1 cellular context compared by ENCODE assay signal in genomic region chr6:30515967-30516753, GRCh38.
A peak's percentile ranks its signal among the peaks of the same experiment; 100 is the strongest.
TF ChIP-seq lines count a peak whose summit lies in the region.

No MANE protein-coding gene starts in this region.

TF ChIP-seq in HepG2, 621 proteins besides CTCF, POLR2A, EP300 and RAD21 (continued from another document and continues in another):
- TF ChIP-seq TAF15 (IDR thresholded peaks at IDR 0.05; ENCODE audit: low read depth, low read length, poor library complexity, severe bottlenecking) (no peak), DPF2 (CRISPR knock-in tag; IDR thresholded peaks at IDR 0.05; ENCODE audit: borderline replicate concordance, low read depth) (peak; percentile 54; the same call in 1 of the 2 replicates), DNMT3B (CRISPR knock-in tag; conservative IDR thresholded peaks at IDR 0.05) (no peak), ZNF780A (CRISPR knock-in tag; IDR thresholded peaks at IDR 0.05) (no peak), FOXA3 (CRISPR knock-in tag; IDR thresholded peaks at IDR 0.05) (peak; percentile 85), POLR2AphosphoS5 (IDR thresholded peaks at IDR 0.05; ENCODE audit: low read depth, low read length) (peak; percentile 94), ZNF562 (CRISPR knock-in tag; IDR thresholded peaks at IDR 0.05; ENCODE audit: borderline replicate concordance) (no peak), ZNF224 (CRISPR knock-in tag; IDR thresholded peaks at IDR 0.05) (peak; percentile 88; the same call in 1 of the 2 replicates), ZMYM2 (CRISPR knock-in tag; IDR thresholded peaks at IDR 0.05) (peak; percentile 87), HDAC2 (CRISPR knock-in tag; IDR thresholded peaks at IDR 0.05) (peak; percentile 30), ZNF432 (CRISPR knock-in tag; IDR thresholded peaks at IDR 0.05; ENCODE audit: borderline replicate concordance) (no peak), MIER2 (CRISPR knock-in tag; IDR thresholded peaks at IDR 0.05) (peak; percentile 68; the same call in 1 of the 2 replicates), STAG1 (CRISPR knock-in tag; IDR thresholded peaks at IDR 0.05) (peak; percentile 15; the same call in 1 of the 2 replicates), ZBTB4 (CRISPR knock-in tag; IDR thresholded peaks at IDR 0.05; ENCODE audit: borderline replicate concordance) (0 out of 2 replicates have a peak, but pooled peaks have one; percentile 40), IRF2 (CRISPR knock-in tag; IDR thresholded peaks at IDR 0.05) (peak; percentile 89; the same call in 1 of the 2 replicates), NPAS2 (CRISPR knock-in tag; IDR thresholded peaks at IDR 0.05; ENCODE audit: borderline replicate concordance) (no peak), KLF6 (CRISPR knock-in tag; IDR thresholded peaks at IDR 0.05) (peak; percentile 60; the same call in 1 of the 2 replicates), IRX3 (CRISPR knock-in tag; IDR thresholded peaks at IDR 0.05; ENCODE audit: borderline replicate concordance, low read depth) (no peak), KLF9 (CRISPR knock-in tag; IDR thresholded peaks at IDR 0.05; ENCODE audit: low read depth) (no peak), ZMYM4 (CRISPR knock-in tag; IDR thresholded peaks at IDR 0.05) (peak; percentile 96), ZNF343 (CRISPR knock-in tag; IDR thresholded peaks at IDR 0.05) (no peak), ZNF383 (CRISPR knock-in tag; IDR thresholded peaks at IDR 0.05; ENCODE audit: borderline replicate concordance) (no peak), SOX13 (IDR thresholded peaks at IDR 0.05) (peak; percentile 39), SOX13 (CRISPR knock-in tag; conservative IDR thresholded peaks at IDR 0.05 in 1 of 2, IDR thresholded peaks at IDR 0.05 in 1 of 2) (peak in 1 of 2 experiments; percentile 58; a peak in 1 of 4 replicates), ZNF639 (CRISPR knock-in tag; conservative IDR thresholded peaks at IDR 0.05) (0 out of 2 replicates have a peak, but pooled peaks have one; percentile 40), ZFAT (CRISPR knock-in tag; conservative IDR thresholded peaks at IDR 0.05) (no peak), GABPA (IDR thresholded peaks at IDR 0.05; ENCODE audit: low read depth, low read length) (peak; percentile 47), GABPA (CRISPR knock-in tag; IDR thresholded peaks at IDR 0.05; ENCODE audit: low read depth) (peak; percentile 88), FOXC1 (CRISPR knock-in tag; IDR thresholded peaks at IDR 0.05; ENCODE audit: borderline replicate concordance) (peak; percentile 79; the same call in 1 of the 2 replicates), ZNF570 (CRISPR knock-in tag; IDR thresholded peaks at IDR 0.05; ENCODE audit: borderline replicate concordance) (no peak), KMT2A (CRISPR knock-in tag; IDR thresholded peaks at IDR 0.05) (peak; percentile 35; the same call in 1 of the 2 replicates), ETV6 (CRISPR knock-in tag; conservative IDR thresholded peaks at IDR 0.05) (peak; percentile 58; the same call in 1 of the 2 replicates), HNRNPL (IDR thresholded peaks at IDR 0.05; ENCODE audit: low read depth, low read length) (no peak), RELA (CRISPR knock-in tag; IDR thresholded peaks at IDR 0.05) (no peak), ZNF564 (CRISPR knock-in tag; IDR thresholded peaks at IDR 0.05) (no peak), HDAC6 (IDR thresholded peaks at IDR 0.05; ENCODE audit: low read depth, low read length) (no peak), ZNF354B (CRISPR knock-in tag; IDR thresholded peaks at IDR 0.05) (no peak), SMAD1 (CRISPR knock-in tag; IDR thresholded peaks at IDR 0.05; ENCODE audit: borderline replicate concordance, low read depth) (no peak), ZNF3 (CRISPR knock-in tag; IDR thresholded peaks at IDR 0.05) (no peak), ZC3H4 (CRISPR knock-in tag; IDR thresholded peaks at IDR 0.05; ENCODE audit: borderline replicate concordance) (0 out of 2 replicates have a peak, but pooled peaks have one; percentile 30), ZNF350 (CRISPR knock-in tag; IDR thresholded peaks at IDR 0.05; ENCODE audit: borderline replicate concordance, low read depth) (peak; percentile 87; the same call in 1 of the 2 replicates), ZNF839 (CRISPR knock-in tag; IDR thresholded peaks at IDR 0.05; ENCODE audit: borderline replicate concordance) (peak; percentile 56), ZNF557 (CRISPR knock-in tag; IDR thresholded peaks at IDR 0.05) (0 out of 2 replicates have a peak, but pooled peaks have one; percentile 46), HNF1B (CRISPR knock-in tag; IDR thresholded peaks at IDR 0.05) (peak; percentile 82), FOXO1 (CRISPR knock-in tag; IDR thresholded peaks at IDR 0.05) (peak; percentile 90), ZBTB21 (CRISPR knock-in tag; IDR thresholded peaks at IDR 0.05) (no peak), SALL1 (CRISPR knock-in tag; IDR thresholded peaks at IDR 0.05) (peak; percentile 76)
- TF ChIP-seq, protein P1, sequence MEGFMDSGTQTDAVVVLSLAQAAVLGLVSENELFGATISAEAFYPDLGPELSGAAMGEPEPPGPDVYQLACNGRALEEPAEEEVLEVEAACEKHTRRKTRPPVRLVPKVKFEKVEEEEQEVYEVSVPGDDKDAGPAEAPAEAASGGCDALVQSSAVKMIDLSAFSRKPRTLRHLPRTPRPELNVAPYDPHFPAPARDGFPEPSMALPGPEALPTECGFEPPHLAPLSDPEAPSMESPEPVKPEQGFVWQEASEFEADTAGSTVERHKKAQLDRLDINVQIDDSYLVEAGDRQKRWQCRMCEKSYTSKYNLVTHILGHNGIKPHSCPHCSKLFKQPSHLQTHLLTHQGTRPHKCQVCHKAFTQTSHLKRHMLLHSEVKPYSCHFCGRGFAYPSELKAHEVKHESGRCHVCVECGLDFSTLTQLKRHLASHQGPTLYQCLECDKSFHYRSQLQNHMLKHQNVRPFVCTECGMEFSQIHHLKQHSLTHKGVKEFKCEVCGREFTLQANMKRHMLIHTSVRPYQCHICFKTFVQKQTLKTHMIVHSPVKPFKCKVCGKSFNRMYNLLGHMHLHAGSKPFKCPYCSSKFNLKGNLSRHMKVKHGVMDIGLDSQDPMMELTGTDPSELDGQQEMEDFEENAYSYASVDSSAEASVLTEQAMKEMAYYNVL (CRISPR knock-in tag; IDR thresholded peaks at IDR 0.05; ENCODE audit: borderline replicate concordance) = peak; percentile 69; the same call in 1 of the 2 replicates
- TF ChIP-seq, protein P2, sequence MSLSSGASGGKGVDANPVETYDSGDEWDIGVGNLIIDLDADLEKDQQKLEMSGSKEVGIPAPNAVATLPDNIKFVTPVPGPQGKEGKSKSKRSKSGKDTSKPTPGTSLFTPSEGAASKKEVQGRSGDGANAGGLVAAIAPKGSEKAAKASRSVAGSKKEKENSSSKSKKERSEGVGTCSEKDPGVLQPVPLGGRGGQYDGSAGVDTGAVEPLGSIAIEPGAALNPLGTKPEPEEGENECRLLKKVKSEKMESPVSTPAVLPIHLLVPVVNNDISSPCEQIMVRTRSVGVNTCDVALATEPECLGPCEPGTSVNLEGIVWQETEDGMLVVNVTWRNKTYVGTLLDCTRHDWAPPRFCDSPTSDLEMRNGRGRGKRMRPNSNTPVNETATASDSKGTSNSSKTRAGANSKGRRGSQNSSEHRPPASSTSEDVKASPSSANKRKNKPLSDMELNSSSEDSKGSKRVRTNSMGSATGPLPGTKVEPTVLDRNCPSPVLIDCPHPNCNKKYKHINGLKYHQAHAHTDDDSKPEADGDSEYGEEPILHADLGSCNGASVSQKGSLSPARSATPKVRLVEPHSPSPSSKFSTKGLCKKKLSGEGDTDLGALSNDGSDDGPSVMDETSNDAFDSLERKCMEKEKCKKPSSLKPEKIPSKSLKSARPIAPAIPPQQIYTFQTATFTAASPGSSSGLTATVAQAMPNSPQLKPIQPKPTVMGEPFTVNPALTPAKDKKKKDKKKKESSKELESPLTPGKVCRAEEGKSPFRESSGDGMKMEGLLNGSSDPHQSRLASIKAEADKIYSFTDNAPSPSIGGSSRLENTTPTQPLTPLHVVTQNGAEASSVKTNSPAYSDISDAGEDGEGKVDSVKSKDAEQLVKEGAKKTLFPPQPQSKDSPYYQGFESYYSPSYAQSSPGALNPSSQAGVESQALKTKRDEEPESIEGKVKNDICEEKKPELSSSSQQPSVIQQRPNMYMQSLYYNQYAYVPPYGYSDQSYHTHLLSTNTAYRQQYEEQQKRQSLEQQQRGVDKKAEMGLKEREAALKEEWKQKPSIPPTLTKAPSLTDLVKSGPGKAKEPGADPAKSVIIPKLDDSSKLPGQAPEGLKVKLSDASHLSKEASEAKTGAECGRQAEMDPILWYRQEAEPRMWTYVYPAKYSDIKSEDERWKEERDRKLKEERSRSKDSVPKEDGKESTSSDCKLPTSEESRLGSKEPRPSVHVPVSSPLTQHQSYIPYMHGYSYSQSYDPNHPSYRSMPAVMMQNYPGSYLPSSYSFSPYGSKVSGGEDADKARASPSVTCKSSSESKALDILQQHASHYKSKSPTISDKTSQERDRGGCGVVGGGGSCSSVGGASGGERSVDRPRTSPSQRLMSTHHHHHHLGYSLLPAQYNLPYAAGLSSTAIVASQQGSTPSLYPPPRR (CRISPR knock-in tag; IDR thresholded peaks at IDR 0.05; ENCODE audit: borderline replicate concordance) = peak; percentile 66; the same call in 1 of the 2 replicates
- TF ChIP-seq, protein P3, sequence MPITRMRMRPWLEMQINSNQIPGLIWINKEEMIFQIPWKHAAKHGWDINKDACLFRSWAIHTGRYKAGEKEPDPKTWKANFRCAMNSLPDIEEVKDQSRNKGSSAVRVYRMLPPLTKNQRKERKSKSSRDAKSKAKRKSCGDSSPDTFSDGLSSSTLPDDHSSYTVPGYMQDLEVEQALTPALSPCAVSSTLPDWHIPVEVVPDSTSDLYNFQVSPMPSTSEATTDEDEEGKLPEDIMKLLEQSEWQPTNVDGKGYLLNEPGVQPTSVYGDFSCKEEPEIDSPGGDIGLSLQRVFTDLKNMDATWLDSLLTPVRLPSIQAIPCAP (CRISPR knock-in tag; IDR thresholded peaks at IDR 0.05; ENCODE audit: low read depth) = no peak
- TF ChIP-seq, protein P4, sequence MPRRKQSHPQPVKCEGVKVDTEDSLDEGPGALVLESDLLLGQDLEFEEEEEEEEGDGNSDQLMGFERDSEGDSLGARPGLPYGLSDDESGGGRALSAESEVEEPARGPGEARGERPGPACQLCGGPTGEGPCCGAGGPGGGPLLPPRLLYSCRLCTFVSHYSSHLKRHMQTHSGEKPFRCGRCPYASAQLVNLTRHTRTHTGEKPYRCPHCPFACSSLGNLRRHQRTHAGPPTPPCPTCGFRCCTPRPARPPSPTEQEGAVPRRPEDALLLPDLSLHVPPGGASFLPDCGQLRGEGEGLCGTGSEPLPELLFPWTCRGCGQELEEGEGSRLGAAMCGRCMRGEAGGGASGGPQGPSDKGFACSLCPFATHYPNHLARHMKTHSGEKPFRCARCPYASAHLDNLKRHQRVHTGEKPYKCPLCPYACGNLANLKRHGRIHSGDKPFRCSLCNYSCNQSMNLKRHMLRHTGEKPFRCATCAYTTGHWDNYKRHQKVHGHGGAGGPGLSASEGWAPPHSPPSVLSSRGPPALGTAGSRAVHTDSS (CRISPR knock-in tag; conservative IDR thresholded peaks at IDR 0.05) = no peak
- TF ChIP-seq, protein P5, sequence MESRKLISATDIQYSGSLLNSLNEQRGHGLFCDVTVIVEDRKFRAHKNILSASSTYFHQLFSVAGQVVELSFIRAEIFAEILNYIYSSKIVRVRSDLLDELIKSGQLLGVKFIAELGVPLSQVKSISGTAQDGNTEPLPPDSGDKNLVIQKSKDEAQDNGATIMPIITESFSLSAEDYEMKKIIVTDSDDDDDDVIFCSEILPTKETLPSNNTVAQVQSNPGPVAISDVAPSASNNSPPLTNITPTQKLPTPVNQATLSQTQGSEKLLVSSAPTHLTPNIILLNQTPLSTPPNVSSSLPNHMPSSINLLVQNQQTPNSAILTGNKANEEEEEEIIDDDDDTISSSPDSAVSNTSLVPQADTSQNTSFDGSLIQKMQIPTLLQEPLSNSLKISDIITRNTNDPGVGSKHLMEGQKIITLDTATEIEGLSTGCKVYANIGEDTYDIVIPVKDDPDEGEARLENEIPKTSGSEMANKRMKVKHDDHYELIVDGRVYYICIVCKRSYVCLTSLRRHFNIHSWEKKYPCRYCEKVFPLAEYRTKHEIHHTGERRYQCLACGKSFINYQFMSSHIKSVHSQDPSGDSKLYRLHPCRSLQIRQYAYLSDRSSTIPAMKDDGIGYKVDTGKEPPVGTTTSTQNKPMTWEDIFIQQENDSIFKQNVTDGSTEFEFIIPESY (CRISPR knock-in tag; IDR thresholded peaks at IDR 0.05) = peak; percentile 50; the same call in 1 of the 2 replicates
